Comparison of ENCODE assay signal across 8 cellular contexts in the genomic region with DNA sequence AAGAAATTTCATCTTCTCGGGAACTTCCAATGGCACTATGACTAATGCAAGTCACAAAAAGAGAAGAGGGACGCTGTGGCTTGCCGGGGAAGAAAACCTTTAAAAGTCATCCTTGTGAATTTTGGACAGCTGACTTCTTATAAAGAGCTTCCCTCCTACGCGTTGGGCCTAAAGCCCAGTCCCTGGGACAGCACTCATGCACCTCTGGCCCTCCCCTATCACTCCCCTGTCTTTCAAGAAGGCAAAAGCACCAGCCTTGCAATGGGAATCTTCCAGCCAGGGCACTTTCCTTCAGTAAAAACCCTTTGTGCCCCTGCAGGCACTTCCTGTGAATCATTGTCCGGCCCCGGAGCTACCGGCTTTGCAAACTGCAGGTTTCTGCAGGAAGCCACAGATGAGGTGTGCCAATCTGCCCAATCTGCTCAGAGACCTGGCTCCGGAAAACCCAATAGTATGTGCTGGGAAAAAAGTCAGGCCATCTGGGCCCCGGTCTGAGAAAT. TPM values are rescaled to one million over a fixed set of nuclear protein-coding genes. Genes with fewer than 3 reads are reported as not detected.
A peak's percentile ranks its signal among the peaks of the same experiment; 100 is the strongest.
DNase-seq lines count a peak whose midpoint lies in the region; ATAC-seq, FAIRE-seq and TF ChIP-seq lines count a peak whose summit lies in the region.

No MANE protein-coding gene starts in this region.

- peak overlapping the region; percentile 18 for H3K27ac Mint-ChIP-seq in activated naive CD8-positive, alpha-beta T cell

- no peaks in the 10 kb centered on the region for H3K27me3 Mint-ChIP-seq in activated naive CD8-positive, alpha-beta T cell

- DNase-seq in GM12891 (ENCODE audit: insufficient read length, low spot score): no peak
- peak; percentile 40 for DNase-seq in H4 (ENCODE audit: low spot score)
- peak; percentile 24 for DNase-seq in MV-4-11 (lab: John Stamatoyannopoulos, UW)
- DNase-seq in left lung: peak in 1 of 2 donors; percentile 69
- no peak for DNase-seq in GM13977 (ENCODE audit: low spot score)
- DNase-seq in NCI-H2107 treated with DMSO at 0.1 percent for 48 hours (lab: John Stamatoyannopoulos, UW; ENCODE audit: unreplicated experiment): no peak
- DNase-seq in NCI-H510A (lab: John Stamatoyannopoulos, UW): no peak

- peak; percentile 40 for FAIRE-seq in GM12891 (lab: Jason Lieb, UNC)

- no peaks in the 10 kb centered on the region for H3K36me3 ChIP-seq in left lung

- H3K4me3 ChIP-seq in left lung: no peak overlapping the region

- peaks cover 33% of the 10 kb centered on the region for H3K4me1 Mint-ChIP-seq in activated naive CD8-positive, alpha-beta T cell (ENCODE audit: low read depth)

- in situ Hi-C loops in GM13977 (cut with MboI; ENCODE audit: low pct_unique_long_range_greater_than_20kb, low sequenced_read_pairs, unreplicated experiment): no loop called here

- H3K9me3 ChIP-seq in left lung: no peaks in the 10 kb centered on the region

- no peaks in the 10 kb centered on the region for H3K9me3 Mint-ChIP-seq in activated naive CD8-positive, alpha-beta T cell (ENCODE audit: low read depth)

- ATAC-seq in left lung: peak; percentile 76

- H3K4me3 Mint-ChIP-seq in activated naive CD8-positive, alpha-beta T cell: peak overlapping the region; percentile 6

- TF ChIP-seq POLR2A in GM12891 (IDR thresholded peaks at IDR 0.05; ENCODE audit: low read depth, low read length): no peak

- peaks cover 0 to 36% of the 10 kb centered on the region in 2 donors for H3K4me1 ChIP-seq in left lung

- H3K27ac ChIP-seq in left lung: peak overlapping the region in 1 of 2 donors; percentile 46

- no peaks in the 10 kb centered on the region for H3K27me3 ChIP-seq in left lung

- H3K36me3 Mint-ChIP-seq in activated naive CD8-positive, alpha-beta T cell: peaks cover 5% of the 10 kb centered on the region

- no peak for TF ChIP-seq CTCF in left lung (IDR thresholded peaks at IDR 0.05)
- TF ChIP-seq CTCF in GM13977 (IDR thresholded peaks at IDR 0.05; ENCODE audit: extremely low read depth, insufficient read depth, missing control alignments): no peak

- intact Hi-C loops in left lung (cut with DNase I): no loop called here

TF ChIP-seq in GM12891, 5 proteins besides CTCF, POLR2A, EP300 and RAD21:
- no peak for TF ChIP-seq TAF1 (IDR thresholded peaks at IDR 0.05; ENCODE audit: low read depth, low read length)
- 0 out of 2 replicates have a peak, but pooled peaks have one; percentile 31 for TF ChIP-seq POLR2AphosphoS5 (IDR thresholded peaks at IDR 0.05; ENCODE audit: low read depth, low read length)
- TF ChIP-seq SPI1 (IDR thresholded peaks at IDR 0.05; ENCODE audit: low read depth, low read length): peak; percentile 65

RNA-seq across cellular contexts. Expression of gene MREG, which starts 7.1 kb away (rescaled TPM):
- polyA plus RNA-seq in GM12891 (2012; ENCODE audit: low read depth, missing spikeins): 24.3 TPM
- 5.5 and 8.3 TPM in 2 replicates for total RNA-seq in H4 (2014; rRNA removed; shearing (Covaris generic))
- total RNA-seq in left lung: 10 to 100 TPM; 13.9 to 17.1 TPM

Comparison
In these comparisons a context has a peak if more than half of its experiments do, and no peak if none do; other contexts are left out.
1. DNase-seq: peak in H4 (single experiment) and MV-4-11 (single experiment); none in GM12891 (single experiment), GM13977 (single experiment), NCI-H2107 treated with DMSO at 0.1 percent for 48 hours (single experiment) and NCI-H510A (single experiment).